15 cellular contexts compared by ENCODE assay signal in the genomic region with DNA sequence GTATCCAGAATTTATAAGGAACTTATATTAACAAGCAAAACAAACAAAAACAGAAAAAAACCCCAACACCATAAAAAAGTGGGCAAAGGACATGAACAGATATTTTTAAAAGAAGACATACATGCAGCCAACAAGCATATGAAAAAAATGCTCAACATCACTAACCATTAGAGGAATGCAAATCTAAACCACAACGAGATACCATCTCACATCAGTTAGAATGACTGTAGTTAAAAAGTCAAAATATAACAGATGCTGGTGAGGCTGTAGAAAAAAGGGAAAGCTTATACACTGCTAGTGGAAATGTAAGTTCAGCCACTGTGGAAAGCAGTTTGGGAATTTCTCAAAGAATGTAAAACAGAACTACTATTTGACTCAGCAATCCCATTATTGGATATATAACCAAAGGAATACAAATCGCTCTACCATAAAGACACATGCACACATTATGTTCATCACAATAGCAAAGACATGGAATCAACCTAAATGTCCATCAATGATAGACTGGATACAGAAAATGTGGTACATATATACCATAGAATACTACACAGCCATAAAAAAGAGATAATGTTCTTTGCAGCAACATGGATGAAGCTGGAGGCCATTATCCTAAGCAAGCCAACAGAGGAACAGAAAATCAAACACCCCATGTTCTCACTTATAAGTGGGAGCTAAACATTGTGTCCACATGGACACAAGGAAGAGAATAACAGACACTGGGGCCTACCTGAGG.
"Had no signal": no experiment of that assay in that cellular context is flagged by ENCODE, and none has a peak within 500 bp of the region (broad histone marks: within the 10 kb centered on the region; RNA-seq: fewer than 3 reads in every experiment).

No MANE protein-coding gene starts in this region.

- H3K4me3 ChIP-seq: dorsolateral prefrontal cortex, hepatocyte, tibial artery had no signal

- ATAC-seq: activated T-helper 17 cell treated with anti-CD3 and anti-CD28 coated beads, Interleukin-2, amount 50 U/mL, for 72 hours; left ventricle myocardium superior; natural killer cell treated with Interleukin-12 subunit alpha and Interleukin-12 subunit beta and Interleukin-15 and Interleukin-18, amount 100 ng/mL, for 72 hours; stimulated activated naive B cell treated with anti-CD40 and anti-IgM and Interleukin-4, amounts not matched to agents 10 μg/mL and 1 μg/mL and 100 μg/mL, for 72 hours had no signal

- FAIRE-seq: urothelium cell line had no signal

- DNase-seq: activated CD4-positive, alpha-beta T cell treated with anti-CD3 and anti-CD28 coated beads, Interleukin-2, amount 50 U/mL, for 4 hours; activated CD4-positive, CD25-positive, alpha-beta regulatory T cell treated with anti-CD3 and anti-CD28 coated beads, Interleukin-2, amount 50 U/mL, for 72 hours; activated naive CD4-positive, alpha-beta T cell treated with Interleukin-2 at 50 U/mL for 16 hours; dorsolateral prefrontal cortex; erythroblast; left ventricle myocardium superior; mesendoderm; stimulated activated CD4-positive, alpha-beta T cell treated with anti-CD3 and anti-CD28 coated beads, Interleukin-2, amount 100 ng/mL, for 48 hours; stimulated activated naive B cell treated with anti-CD40 and anti-IgM and Interleukin-4, amounts not matched to agents 10 μg/mL and 1 μg/mL and 100 μg/mL, for 72 hours; T-helper 9 cell; tibial artery had no signal

- H3K27me3 ChIP-seq: dorsolateral prefrontal cortex, hepatocyte, tibial artery had no signal
